Comparison of ENCODE assay signal across 15 cellular contexts in the genomic region with DNA sequence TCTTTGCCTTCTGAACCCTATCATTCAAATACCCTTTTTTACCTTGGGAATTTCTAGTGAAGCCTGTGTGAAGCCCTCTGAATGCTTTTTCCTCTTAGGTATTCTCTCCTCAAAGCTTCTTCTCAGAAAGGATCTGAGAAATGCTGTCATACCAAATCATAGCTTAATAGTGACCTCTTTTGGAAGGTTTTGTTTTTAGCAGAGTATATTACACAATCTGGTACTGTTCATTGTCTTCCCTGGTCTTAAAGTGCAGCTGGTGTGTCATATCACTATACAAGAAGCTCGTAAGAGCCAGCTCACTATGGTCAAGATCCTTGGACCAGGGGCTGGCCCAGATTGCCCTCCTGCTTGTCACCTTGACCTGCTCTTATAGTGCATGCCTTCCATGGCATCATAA.
A peak's percentile ranks its signal among the peaks of the same experiment; 100 is the strongest.
DNase-seq lines count a peak whose midpoint lies in the region; ATAC-seq, FAIRE-seq and TF ChIP-seq lines count a peak whose summit lies in the region.
"Had no signal": no experiment of that assay in that cellular context is flagged by ENCODE, and none has a peak within 500 bp of the region (broad histone marks: within the 10 kb centered on the region; RNA-seq: fewer than 3 reads in every experiment).

No MANE protein-coding gene starts in this region.

- intact Hi-C loops in sciatic nerve (cut with DNase I): no loop called here

- no peak overlapping the region for H3K4me3 ChIP-seq in bronchial epithelial cell (ENCODE audit: low read depth, low read length)
- H3K4me3 ChIP-seq: upper lobe of right lung had no signal

- TF ChIP-seq CTCF in bronchial epithelial cell (IDR thresholded peaks at IDR 0.05; ENCODE audit: insufficient read depth, low read length, severe bottlenecking): no peak

- H3K27me3 ChIP-seq in bronchial epithelial cell (ENCODE audit: control insufficient read depth, insufficient read depth, low read length): no peaks in the 10 kb centered on the region
- H3K27me3 ChIP-seq: upper lobe of right lung had no signal

- H3K36me3 ChIP-seq in bronchial epithelial cell (ENCODE audit: control insufficient read depth, insufficient read depth, low read length): no peaks in the 10 kb centered on the region
- H3K36me3 ChIP-seq: upper lobe of right lung had no signal

- ATAC-seq in sciatic nerve (peak; percentile 36), HG02938 (IDR thresholded peaks at IDR 0.05; ENCODE audit: unreplicated experiment) (no peak)
- ATAC-seq: left ventricle myocardium superior, upper lobe of right lung had no signal

- FAIRE-seq in bronchial epithelial cell (lab: Jason Lieb, UNC): no peak
- FAIRE-seq: GM18507 had no signal

- peak; percentile 24 for DNase-seq in NCI-H748 (lab: John Stamatoyannopoulos, UW; ENCODE audit: unreplicated experiment)
- DNase-seq in NCI-H748 treated with DMSO at 0.1 percent for 48 hours (lab: John Stamatoyannopoulos, UW): no peak
- peak; percentile 12 for DNase-seq in NCI-H1694 treated with DMSO at 0.1 percent for 48 hours (lab: John Stamatoyannopoulos, UW)
- peak; percentile 29 for DNase-seq in bronchial epithelial cell (ENCODE audit: low read depth)
- DNase-seq in sciatic nerve (ENCODE audit: low spot score): no peak
- no peak for DNase-seq in kidney tubule cell (ENCODE audit: low spot score)
- no peak for DNase-seq in ACHN
- DNase-seq: IMR-90; left ventricle myocardium superior; NCI-H2171; RPMI8226; stimulated activated CD8-positive, alpha-beta memory T cell treated with anti-CD3 and anti-CD28 coated beads, Interleukin-4, amount 100 ng/mL, for 48 hours; upper lobe of right lung had no signal

- in situ Hi-C loops in ACHN (cut with HindIII; ENCODE audit: low pct_ligation_motif_present, low pct_unique_long_range_greater_than_20kb, low sequenced_read_pairs): no loop called here

Comparison
In these comparisons a context has a peak if more than half of its experiments do, and no peak if none do; other contexts are left out.
1. DNase-seq: peak in NCI-H748 (single experiment), NCI-H1694 treated with DMSO at 0.1 percent for 48 hours (single experiment) and bronchial epithelial cell (single experiment); none in NCI-H748 treated with DMSO at 0.1 percent for 48 hours (single experiment), sciatic nerve (single experiment), kidney tubule cell (single experiment) and ACHN (single experiment).